In genomic region chr10:100569687-100570517, GRCh38 we compare ENCODE assay signal across 1 cellular context.
A peak's percentile ranks its signal among the peaks of the same experiment; 100 is the strongest.
TF ChIP-seq lines count a peak whose summit lies in the region.

No MANE protein-coding gene starts in this region.

TF ChIP-seq in HepG2, 621 proteins besides CTCF, POLR2A, EP300 and RAD21 (continued from another document and continues in another):
- TF ChIP-seq DPF2 (CRISPR knock-in tag; IDR thresholded peaks at IDR 0.05; ENCODE audit: borderline replicate concordance, low read depth) = no peak
- no peak for TF ChIP-seq ATRX (CRISPR knock-in tag; IDR thresholded peaks at IDR 0.05; ENCODE audit: borderline replicate concordance)
- peak; percentile 63; the same call in 1 of the 2 replicates for TF ChIP-seq ZNF263 (CRISPR knock-in tag; IDR thresholded peaks at IDR 0.05)
- no peak for TF ChIP-seq RNF219 (CRISPR knock-in tag; IDR thresholded peaks at IDR 0.05)
- TF ChIP-seq, protein P1, sequence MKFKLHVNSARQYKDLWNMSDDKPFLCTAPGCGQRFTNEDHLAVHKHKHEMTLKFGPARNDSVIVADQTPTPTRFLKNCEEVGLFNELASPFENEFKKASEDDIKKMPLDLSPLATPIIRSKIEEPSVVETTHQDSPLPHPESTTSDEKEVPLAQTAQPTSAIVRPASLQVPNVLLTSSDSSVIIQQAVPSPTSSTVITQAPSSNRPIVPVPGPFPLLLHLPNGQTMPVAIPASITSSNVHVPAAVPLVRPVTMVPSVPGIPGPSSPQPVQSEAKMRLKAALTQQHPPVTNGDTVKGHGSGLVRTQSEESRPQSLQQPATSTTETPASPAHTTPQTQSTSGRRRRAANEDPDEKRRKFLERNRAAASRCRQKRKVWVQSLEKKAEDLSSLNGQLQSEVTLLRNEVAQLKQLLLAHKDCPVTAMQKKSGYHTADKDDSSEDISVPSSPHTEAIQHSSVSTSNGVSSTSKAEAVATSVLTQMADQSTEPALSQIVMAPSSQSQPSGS (CRISPR knock-in tag; IDR thresholded peaks at IDR 0.05) = no peak
- TF ChIP-seq SALL1 (CRISPR knock-in tag; IDR thresholded peaks at IDR 0.05) = peak; percentile 14; the same call in 1 of the 2 replicates
- TF ChIP-seq, protein P2, sequence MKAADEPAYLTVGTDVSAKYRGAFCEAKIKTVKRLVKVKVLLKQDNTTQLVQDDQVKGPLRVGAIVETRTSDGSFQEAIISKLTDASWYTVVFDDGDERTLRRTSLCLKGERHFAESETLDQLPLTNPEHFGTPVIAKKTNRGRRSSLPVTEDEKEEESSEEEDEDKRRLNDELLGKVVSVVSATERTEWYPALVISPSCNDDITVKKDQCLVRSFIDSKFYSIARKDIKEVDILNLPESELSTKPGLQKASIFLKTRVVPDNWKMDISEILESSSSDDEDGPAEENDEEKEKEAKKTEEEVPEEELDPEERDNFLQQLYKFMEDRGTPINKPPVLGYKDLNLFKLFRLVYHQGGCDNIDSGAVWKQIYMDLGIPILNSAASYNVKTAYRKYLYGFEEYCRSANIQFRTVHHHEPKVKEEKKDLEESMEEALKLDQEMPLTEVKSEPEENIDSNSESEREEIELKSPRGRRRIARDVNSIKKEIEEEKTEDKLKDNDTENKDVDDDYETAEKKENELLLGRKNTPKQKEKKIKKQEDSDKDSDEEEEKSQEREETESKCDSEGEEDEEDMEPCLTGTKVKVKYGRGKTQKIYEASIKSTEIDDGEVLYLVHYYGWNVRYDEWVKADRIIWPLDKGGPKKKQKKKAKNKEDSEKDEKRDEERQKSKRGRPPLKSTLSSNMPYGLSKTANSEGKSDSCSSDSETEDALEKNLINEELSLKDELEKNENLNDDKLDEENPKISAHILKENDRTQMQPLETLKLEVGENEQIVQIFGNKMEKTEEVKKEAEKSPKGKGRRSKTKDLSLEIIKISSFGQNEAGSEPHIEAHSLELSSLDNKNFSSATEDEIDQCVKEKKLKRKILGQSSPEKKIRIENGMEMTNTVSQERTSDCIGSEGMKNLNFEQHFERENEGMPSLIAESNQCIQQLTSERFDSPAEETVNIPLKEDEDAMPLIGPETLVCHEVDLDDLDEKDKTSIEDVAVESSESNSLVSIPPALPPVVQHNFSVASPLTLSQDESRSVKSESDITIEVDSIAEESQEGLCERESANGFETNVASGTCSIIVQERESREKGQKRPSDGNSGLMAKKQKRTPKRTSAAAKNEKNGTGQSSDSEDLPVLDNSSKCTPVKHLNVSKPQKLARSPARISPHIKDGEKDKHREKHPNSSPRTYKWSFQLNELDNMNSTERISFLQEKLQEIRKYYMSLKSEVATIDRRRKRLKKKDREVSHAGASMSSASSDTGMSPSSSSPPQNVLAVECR (CRISPR knock-in tag; IDR thresholded peaks at IDR 0.05; ENCODE audit: borderline replicate concordance) = peak; percentile 45; the same call in 1 of the 2 replicates
- peak; percentile 57; the same call in 1 of the 2 replicates for TF ChIP-seq ZNF558 (CRISPR knock-in tag; IDR thresholded peaks at IDR 0.05; ENCODE audit: borderline replicate concordance)
- TF ChIP-seq ZNF33B (CRISPR knock-in tag; IDR thresholded peaks at IDR 0.05) = no peak
- peak; percentile 56; the same call in 1 of the 2 replicates for TF ChIP-seq PATZ1 (CRISPR knock-in tag; IDR thresholded peaks at IDR 0.05)
- TF ChIP-seq ZXDC (CRISPR knock-in tag; IDR thresholded peaks at IDR 0.05) = 0 out of 2 replicates have a peak, but pooled peaks have one; percentile 20
- no peak for TF ChIP-seq GTF3A (CRISPR knock-in tag; conservative IDR thresholded peaks at IDR 0.05)
- TF ChIP-seq ZNF841 (CRISPR knock-in tag; IDR thresholded peaks at IDR 0.05; ENCODE audit: borderline replicate concordance) = no peak
- no peak for TF ChIP-seq MED13 (CRISPR knock-in tag; IDR thresholded peaks at IDR 0.05)
- no peak for TF ChIP-seq ZNF264 (CRISPR knock-in tag; IDR thresholded peaks at IDR 0.05)
- TF ChIP-seq ZHX1 (CRISPR knock-in tag; IDR thresholded peaks at IDR 0.05; ENCODE audit: low read depth) = no peak
- 0 out of 2 replicates have a peak, but pooled peaks have one; percentile 33 for TF ChIP-seq TSC22D2 (CRISPR knock-in tag; IDR thresholded peaks at IDR 0.05; ENCODE audit: borderline replicate concordance)
- no peak for TF ChIP-seq ZSCAN12 (CRISPR knock-in tag; IDR thresholded peaks at IDR 0.05)
- no peak for TF ChIP-seq NFIB (CRISPR knock-in tag; IDR thresholded peaks at IDR 0.05; ENCODE audit: borderline replicate concordance)
- TF ChIP-seq, protein P3, sequence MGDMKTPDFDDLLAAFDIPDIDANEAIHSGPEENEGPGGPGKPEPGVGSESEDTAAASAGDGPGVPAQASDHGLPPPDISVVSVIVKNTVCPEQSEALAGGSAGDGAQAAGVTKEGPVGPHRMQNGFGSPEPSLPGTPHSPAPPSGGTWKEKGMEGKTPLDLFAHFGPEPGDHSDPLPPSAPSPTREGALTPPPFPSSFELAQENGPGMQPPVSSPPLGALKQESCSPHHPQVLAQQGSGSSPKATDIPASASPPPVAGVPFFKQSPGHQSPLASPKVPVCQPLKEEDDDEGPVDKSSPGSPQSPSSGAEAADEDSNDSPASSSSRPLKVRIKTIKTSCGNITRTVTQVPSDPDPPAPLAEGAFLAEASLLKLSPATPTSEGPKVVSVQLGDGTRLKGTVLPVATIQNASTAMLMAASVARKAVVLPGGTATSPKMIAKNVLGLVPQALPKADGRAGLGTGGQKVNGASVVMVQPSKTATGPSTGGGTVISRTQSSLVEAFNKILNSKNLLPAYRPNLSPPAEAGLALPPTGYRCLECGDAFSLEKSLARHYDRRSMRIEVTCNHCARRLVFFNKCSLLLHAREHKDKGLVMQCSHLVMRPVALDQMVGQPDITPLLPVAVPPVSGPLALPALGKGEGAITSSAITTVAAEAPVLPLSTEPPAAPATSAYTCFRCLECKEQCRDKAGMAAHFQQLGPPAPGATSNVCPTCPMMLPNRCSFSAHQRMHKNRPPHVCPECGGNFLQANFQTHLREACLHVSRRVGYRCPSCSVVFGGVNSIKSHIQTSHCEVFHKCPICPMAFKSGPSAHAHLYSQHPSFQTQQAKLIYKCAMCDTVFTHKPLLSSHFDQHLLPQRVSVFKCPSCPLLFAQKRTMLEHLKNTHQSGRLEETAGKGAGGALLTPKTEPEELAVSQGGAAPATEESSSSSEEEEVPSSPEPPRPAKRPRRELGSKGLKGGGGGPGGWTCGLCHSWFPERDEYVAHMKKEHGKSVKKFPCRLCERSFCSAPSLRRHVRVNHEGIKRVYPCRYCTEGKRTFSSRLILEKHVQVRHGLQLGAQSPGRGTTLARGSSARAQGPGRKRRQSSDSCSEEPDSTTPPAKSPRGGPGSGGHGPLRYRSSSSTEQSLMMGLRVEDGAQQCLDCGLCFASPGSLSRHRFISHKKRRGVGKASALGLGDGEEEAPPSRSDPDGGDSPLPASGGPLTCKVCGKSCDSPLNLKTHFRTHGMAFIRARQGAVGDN (CRISPR knock-in tag; IDR thresholded peaks at IDR 0.05) = peak; percentile 72
- TF ChIP-seq ZNF503 (CRISPR knock-in tag; IDR thresholded peaks at IDR 0.05) = no peak
- TF ChIP-seq ATF3 (CRISPR knock-in tag; IDR thresholded peaks at IDR 0.05) = no peak
- no peak for TF ChIP-seq ZKSCAN1 (IDR thresholded peaks at IDR 0.05; ENCODE audit: low read length)
- TF ChIP-seq REPIN1 (CRISPR knock-in tag; IDR thresholded peaks at IDR 0.05; ENCODE audit: borderline replicate concordance, low read depth) = no peak
- TF ChIP-seq, protein P4, sequence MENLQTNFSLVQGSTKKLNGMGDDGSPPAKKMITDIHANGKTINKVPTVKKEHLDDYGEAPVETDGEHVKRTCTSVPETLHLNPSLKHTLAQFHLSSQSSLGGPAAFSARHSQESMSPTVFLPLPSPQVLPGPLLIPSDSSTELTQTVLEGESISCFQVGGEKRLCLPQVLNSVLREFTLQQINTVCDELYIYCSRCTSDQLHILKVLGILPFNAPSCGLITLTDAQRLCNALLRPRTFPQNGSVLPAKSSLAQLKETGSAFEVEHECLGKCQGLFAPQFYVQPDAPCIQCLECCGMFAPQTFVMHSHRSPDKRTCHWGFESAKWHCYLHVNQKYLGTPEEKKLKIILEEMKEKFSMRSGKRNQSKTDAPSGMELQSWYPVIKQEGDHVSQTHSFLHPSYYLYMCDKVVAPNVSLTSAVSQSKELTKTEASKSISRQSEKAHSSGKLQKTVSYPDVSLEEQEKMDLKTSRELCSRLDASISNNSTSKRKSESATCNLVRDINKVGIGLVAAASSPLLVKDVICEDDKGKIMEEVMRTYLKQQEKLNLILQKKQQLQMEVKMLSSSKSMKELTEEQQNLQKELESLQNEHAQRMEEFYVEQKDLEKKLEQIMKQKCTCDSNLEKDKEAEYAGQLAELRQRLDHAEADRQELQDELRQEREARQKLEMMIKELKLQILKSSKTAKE (CRISPR knock-in tag; IDR thresholded peaks at IDR 0.05; ENCODE audit: borderline replicate concordance) = no peak
